12 cellular contexts compared by ENCODE assay signal in the genomic region with DNA sequence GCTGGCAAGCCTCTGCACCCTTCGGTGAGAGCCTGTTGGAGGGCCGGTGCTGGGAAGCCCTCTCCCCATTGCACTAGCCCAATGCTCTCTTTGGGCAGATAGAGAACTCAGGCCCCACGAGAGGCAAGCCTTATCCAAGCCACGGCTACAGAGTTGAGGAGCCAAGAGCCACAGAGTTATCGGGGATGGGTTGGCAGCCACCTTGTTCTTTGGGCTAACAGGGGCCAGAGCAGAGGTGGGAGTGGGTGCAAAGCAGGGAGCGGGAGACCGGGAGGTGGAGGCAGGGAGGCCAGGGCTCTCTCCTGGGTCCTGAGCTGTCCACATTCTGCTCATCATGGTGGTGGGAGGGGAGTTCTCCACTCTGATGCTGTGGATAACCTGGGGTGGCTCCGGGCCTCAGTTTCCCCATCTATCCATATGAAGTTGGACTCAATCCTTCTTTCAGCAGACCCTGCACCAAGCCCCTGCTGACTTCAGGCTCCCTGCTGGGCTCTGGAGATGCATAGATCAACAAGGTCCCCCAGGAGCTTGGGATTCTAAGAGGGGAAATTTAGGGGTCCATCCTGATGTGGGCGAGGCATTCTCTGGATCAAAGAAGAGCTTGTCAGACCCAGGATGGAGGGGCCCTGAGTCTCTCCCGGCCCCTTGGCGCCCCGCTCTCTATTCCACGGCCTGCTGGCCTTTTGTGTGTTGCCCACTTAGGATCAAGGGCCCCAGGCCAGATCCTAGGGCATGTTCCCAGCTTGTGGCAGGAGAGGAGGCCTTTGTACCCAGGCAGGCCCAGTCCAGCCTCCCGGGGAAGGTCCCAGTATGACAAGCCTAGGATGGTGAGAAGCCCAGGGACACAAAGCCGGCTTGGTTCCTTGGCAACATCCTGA. TPM values are rescaled to one million over a fixed set of nuclear protein-coding genes. Genes with fewer than 3 reads are reported as not detected.
DNase-seq lines count a peak whose midpoint lies in the region; ATAC-seq and TF ChIP-seq lines count a peak whose summit lies in the region.
"Had no signal": no experiment of that assay in that cellular context is flagged by ENCODE, and none has a peak within 500 bp of the region (broad histone marks: within the 10 kb centered on the region; RNA-seq: fewer than 3 reads in every experiment).

No MANE protein-coding gene starts in this region.

- TF ChIP-seq CTCF in SK-N-SH (IDR thresholded peaks at IDR 0.05) (no peak), hepatocyte (IDR thresholded peaks at IDR 0.05; ENCODE audit: poor library complexity) (no peak), type B pancreatic cell (conservative IDR thresholded peaks at IDR 0.05) (no peak)

- H3K79me1 ChIP-seq in neuronal stem cell (ENCODE audit: low read depth, low read length), result no peaks in the 10 kb centered on the region

- H3K4me3 ChIP-seq in SK-N-SH (ENCODE audit: low read depth in 2 of 2, low read length in 1 of 2) (peak overlapping the region; percentile 52 to 72), hepatocyte (no peak overlapping the region), neuronal stem cell (ENCODE audit: low read length in 2 of 2) (peak overlapping the region in 1 of 2 donors; percentile 71)

- no peaks in the 10 kb centered on the region for H3K27me3 ChIP-seq in SK-N-SH (ENCODE audit: insufficient read depth)
- H3K27me3 ChIP-seq in hepatocyte, result no peaks in the 10 kb centered on the region
- H3K27me3 ChIP-seq in neuronal stem cell (ENCODE audit: control insufficient read depth in 3 of 3, insufficient read depth in 3 of 3, low read depth in 1 of 3, low read length in 3 of 3), result peaks cover 0 to 5% (median 0%) of the 10 kb centered on the region in 3 experiments

- H3K4me3 Mint-ChIP-seq in type B pancreatic cell, result peak overlapping the region; percentile 78

- peak overlapping the region; percentile 61 for H2BK15ac ChIP-seq in neuronal stem cell (ENCODE audit: low read length)

- H3K23ac ChIP-seq in neuronal stem cell (ENCODE audit: low read depth, low read length, poor library complexity), result no peak overlapping the region

- no peaks in the 10 kb centered on the region for H3K9me3 Mint-ChIP-seq in type B pancreatic cell

- H3K79me2 ChIP-seq in SK-N-SH (ENCODE audit: insufficient read depth) (no peaks in the 10 kb centered on the region), hepatocyte (no peaks in the 10 kb centered on the region)

- POLR2A ChIA-PET in SK-N-SH (lab: Yijun Ruan, JAX), result interaction anchor here (1.2 to 1.9 kb wide), 5 partner anchors 9 to 136 kb away, joined by 3 to 12 read pairs (median 4); no protein-coding TSS in a partner anchor

- no peak overlapping the region for H4K91ac ChIP-seq in neuronal stem cell (ENCODE audit: low read depth, low read length, poor library complexity)

- H2AK5ac ChIP-seq in neuronal stem cell (ENCODE audit: low read depth, low read length), result peak overlapping the region; percentile 30

- peaks cover 26 to 28% of the 10 kb centered on the region in 2 experiments; a peak in 3 of 4 replicates for H3K4me1 ChIP-seq in SK-N-SH (ENCODE audit: control insufficient read depth in 1 of 2, insufficient read depth in 2 of 2, low read depth in 1 of 2, low read length in 1 of 2)
- H3K4me1 ChIP-seq in hepatocyte (ENCODE audit: insufficient read depth), result peaks cover 17% of the 10 kb centered on the region
- H3K4me1 ChIP-seq in neuronal stem cell (ENCODE audit: control insufficient read depth in 2 of 2, insufficient read depth in 1 of 2, low read depth in 1 of 2, low read length in 2 of 2), result peaks cover 27 to 28% of the 10 kb centered on the region in 2 donors

- H3K36me3 ChIP-seq in SK-N-SH (replicated peaks in 1 of 2; ENCODE audit: control insufficient read depth in 1 of 2, insufficient read depth in 2 of 2, low read length in 1 of 2) (no peaks in the 10 kb centered on the region), hepatocyte (replicated peaks; ENCODE audit: insufficient read depth, low read depth) (no peaks in the 10 kb centered on the region), neuronal stem cell (replicated peaks in 1 of 2; ENCODE audit: control insufficient read depth in 2 of 2, insufficient read depth in 2 of 2, low read length in 2 of 2) (no peaks in the 10 kb centered on the region)

- H4K8ac ChIP-seq in neuronal stem cell (ENCODE audit: low read depth, low read length), result no peak overlapping the region

- no peak overlapping the region for H3K4ac ChIP-seq in neuronal stem cell (ENCODE audit: low read length)

- no peak for TF ChIP-seq RAD21 in SK-N-SH (IDR thresholded peaks at IDR 0.05; ENCODE audit: low read length)

- peak overlapping the region; percentile 62 for H3K18ac ChIP-seq in neuronal stem cell (ENCODE audit: low read length)

- peak overlapping the region; percentile 64; the same call in 1 of the 2 replicates for H3K9ac ChIP-seq in SK-N-SH
- no peak overlapping the region for H3K9ac ChIP-seq in neuronal stem cell (ENCODE audit: low read depth, low read length, poor library complexity)

- peak overlapping the region; percentile 31 for H2BK12ac ChIP-seq in neuronal stem cell (ENCODE audit: low read length)

- H3K14ac ChIP-seq in neuronal stem cell (ENCODE audit: low read length), result no peak overlapping the region

- CTCF ChIA-PET in SK-N-SH (lab: Yijun Ruan, JAX), result interaction anchor here (0.7 to 10.1 kb wide), 10 partner anchors 8 to 175 kb away, joined by 3 to 97 read pairs (median 4); no protein-coding TSS in a partner anchor

- peaks cover 4% of the 10 kb centered on the region for H3K27me3 Mint-ChIP-seq in type B pancreatic cell

- ATAC-seq in SK-N-SH treated with all-trans-retinoic acid at 6 μM for 48 hours (no peak), HG03521 (IDR thresholded peaks at IDR 0.05; ENCODE audit: unreplicated experiment) (no peak), HG03460 (IDR thresholded peaks at IDR 0.05; ENCODE audit: unreplicated experiment) (no peak)

- H3K9me2 ChIP-seq in SK-N-SH (no peaks in the 10 kb centered on the region), hepatocyte (replicated peaks; ENCODE audit: insufficient read depth) (no peaks in the 10 kb centered on the region)

- no peak for TF ChIP-seq EP300 in SK-N-SH (IDR thresholded peaks at IDR 0.05; ENCODE audit: borderline replicate concordance in 1 of 2, low read depth in 1 of 2, low read length in 1 of 2)

- no peak for DNase-seq in SK-N-SH
- DNase-seq in hepatocyte (ENCODE audit: low spot score), result no peak
- peak; percentile 76 for DNase-seq in neuronal stem cell (ENCODE audit: low spot score)
- DNase-seq in type B pancreatic cell (ENCODE audit: extremely low spot score, unreplicated experiment), result no peak
- DNase-seq in epidermal melanocyte (ENCODE audit: insufficient read length, low spot score), result no peak
- DNase-seq: DMS153 had no signal

- H4K20me1 ChIP-seq in SK-N-SH (ENCODE audit: insufficient read depth) (no peaks in the 10 kb centered on the region), hepatocyte (ENCODE audit: insufficient read depth, poor library complexity, severe bottlenecking) (no peaks in the 10 kb centered on the region)

- H3K36me3 Mint-ChIP-seq in type B pancreatic cell, result no peaks in the 10 kb centered on the region

- H3K9me3 ChIP-seq in SK-N-SH (no peaks in the 10 kb centered on the region), hepatocyte (ENCODE audit: low read depth) (no peaks in the 10 kb centered on the region), neuronal stem cell (replicated peaks in 1 of 2; ENCODE audit: control insufficient read depth in 2 of 2, insufficient read depth in 1 of 2, low read depth in 1 of 2, low read length in 2 of 2) (no peaks in the 10 kb centered on the region)

- H3K4me2 ChIP-seq in SK-N-SH (peak overlapping the region; percentile 97), hepatocyte (peak overlapping the region; percentile 85), neuronal stem cell (ENCODE audit: insufficient read depth, low read length, poor library complexity, severe bottlenecking) (peak overlapping the region; percentile 71)

- H3K27ac ChIP-seq in SK-N-SH (ENCODE audit: low read depth in 2 of 2, low read length in 1 of 2) (peak overlapping the region; percentile 57 to 96; a peak in 3 of 4 replicates), hepatocyte (peak overlapping the region; percentile 88), neuronal stem cell (replicated peaks; ENCODE audit: low read length) (peak overlapping the region; percentile 37)

- peaks cover 13% of the 10 kb centered on the region for H3K4me1 Mint-ChIP-seq in type B pancreatic cell (ENCODE audit: unreplicated experiment)

- peak overlapping the region; percentile 39 for H2BK120ac ChIP-seq in neuronal stem cell (ENCODE audit: low read depth, low read length)

- H2AFZ ChIP-seq in SK-N-SH (ENCODE audit: low read depth), result peak overlapping the region; percentile 88
- no peak overlapping the region for H2AFZ ChIP-seq in hepatocyte
- peak overlapping the region; percentile 97 for H2AFZ ChIP-seq in neuronal stem cell (ENCODE audit: low read length)

- no peak overlapping the region for H2BK5ac ChIP-seq in neuronal stem cell (ENCODE audit: low read length)

- H3F3A ChIP-seq in SK-N-SH (replicated peaks; ENCODE audit: insufficient read depth), result no peaks in the 10 kb centered on the region

- WGBS in SK-N-SH (ENCODE audit: low lambda C conversion rate), result 82% methylated on average over 8 of the region's 15 CpGs
- 88% methylated on average over 15 of the region's 15 CpGs for WGBS in hepatocyte (ENCODE audit: low lambda C conversion rate, missing lambda C conversion rate)
- no CpG with 5 or more reads among the region's 15 CpGs for WGBS in neuronal stem cell (ENCODE audit: extremely low coverage in 2 of 2, insufficient read length in 2 of 2, insufficient replicate concordance in 1 of 2), 2 donors

- H3K27ac Mint-ChIP-seq in type B pancreatic cell, result peak overlapping the region; percentile 23

RNA-seq across cellular contexts. Expression of a gene that starts 0.6 kb away (rescaled TPM):
- 5.8 and 6.8 TPM in 2 replicates for polyA plus RNA-seq in SK-N-SH (2012; rRNA removed)
- 3.1 and 4.9 TPM in 2 replicates for polyA plus RNA-seq in SK-N-SH (2012; cell fraction: cytosol; rRNA removed)
- polyA plus RNA-seq in SK-N-SH (2012; cell fraction: nucleus; rRNA removed), result 4.8 and 5.8 TPM in 2 replicates
- 8.5 and 9.4 TPM in 2 replicates for total RNA-seq in hepatocyte
- polyA plus RNA-seq in hepatocyte, result 4.6 and 6.6 TPM in 2 replicates
- polyA plus RNA-seq in neuronal stem cell (2013, experiment 1 of 2), result 3.6 TPM
- polyA plus RNA-seq in neuronal stem cell (2013, experiment 2 of 2), result 3.7 TPM
- total RNA-seq in type B pancreatic cell (ENCODE audit: low replicate concordance), result 1.4 and 17.8 TPM in 2 replicates
- total RNA-seq: fibroblast of lung; T-helper 2 cell treated with Interferon-gamma antibody and Interleukin-4, amounts not matched to agents 100 ng/mL and 5 ng/mL, for 36 hours had no signal
- polyA plus RNA-seq: fibroblast of lung had no signal

RNA-seq across cellular contexts. Expression of a gene that starts 13.2 kb away (rescaled TPM):
- not detected in 2 replicates for polyA plus RNA-seq in SK-N-SH (2012; rRNA removed)
- not detected in 2 replicates for polyA plus RNA-seq in SK-N-SH (2012; cell fraction: cytosol; rRNA removed)
- not detected in 2 replicates for polyA plus RNA-seq in SK-N-SH (2012; cell fraction: nucleus; rRNA removed)
- total RNA-seq in hepatocyte, result 0.13 TPM in 1 of 2 replicates, not detected in the other
- polyA plus RNA-seq in hepatocyte, result not detected in 2 replicates
- polyA plus RNA-seq in neuronal stem cell (2013, experiment 1 of 2), result not detected
- not detected for polyA plus RNA-seq in neuronal stem cell (2013, experiment 2 of 2)
- 0.17 TPM in 1 of 2 replicates, not detected in the other for total RNA-seq in type B pancreatic cell (ENCODE audit: low replicate concordance)
- total RNA-seq: A172, fibroblast of lung had no signal
- polyA plus RNA-seq: fibroblast of lung had no signal

RNA-seq across cellular contexts. Expression of a gene that starts 32.8 kb away (rescaled TPM):
- polyA plus RNA-seq in SK-N-SH (2012; rRNA removed) (not detected in 2 replicates), hepatocyte (not detected in 2 replicates)
- polyA plus RNA-seq in SK-N-SH (2012; cell fraction: cytosol; rRNA removed), result not detected in 2 replicates
- not detected in 2 replicates for polyA plus RNA-seq in SK-N-SH (2012; cell fraction: nucleus; rRNA removed)
- total RNA-seq in hepatocyte (not detected in 2 replicates), type B pancreatic cell (ENCODE audit: low replicate concordance) (not detected in 2 replicates)
- polyA plus RNA-seq in neuronal stem cell (2013, experiment 1 of 2), result not detected
- not detected for polyA plus RNA-seq in neuronal stem cell (2013, experiment 2 of 2)
- total RNA-seq: fibroblast of lung; T-helper 2 cell treated with Interferon-gamma antibody and Interleukin-4, amounts not matched to agents 100 ng/mL and 5 ng/mL, for 36 hours had no signal
- polyA plus RNA-seq: fibroblast of lung had no signal

Comparison
In these comparisons a context has a peak if more than half of its experiments do, and no peak if none do; other contexts are left out.
1. H3K27ac ChIP-seq: peak in every context shown above with its lines; median percentile 88 in hepatocyte; 76 in SK-N-SH; 37 in neuronal stem cell.